In the genomic region with DNA sequence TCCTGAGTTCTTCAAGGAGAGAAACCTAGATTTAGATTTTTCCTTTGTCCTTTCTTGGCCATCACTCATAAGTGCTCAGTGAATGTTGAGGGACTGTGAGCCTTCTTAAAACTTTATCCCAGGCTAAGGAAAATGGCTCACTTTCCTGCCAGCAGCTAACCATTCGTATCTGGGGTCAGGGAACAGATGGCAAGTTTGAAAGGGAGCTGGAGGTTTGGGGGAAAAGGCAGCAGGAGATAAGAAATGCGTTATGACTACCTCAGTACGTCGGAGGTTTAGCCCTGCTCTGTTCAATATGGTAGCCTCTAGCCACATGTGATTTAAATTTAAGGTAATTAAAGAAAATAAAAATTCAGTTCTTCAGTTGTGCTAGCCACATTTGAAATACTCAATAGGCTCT, we compare ENCODE assay signal across 1 cellular context.
TF ChIP-seq lines count a peak whose summit lies in the region.

No MANE protein-coding gene starts in this region.

TF ChIP-seq in K562, 482 proteins besides CTCF, POLR2A, EP300 and RAD21 (continued from another document and continues in another):
- TF ChIP-seq, protein P1, sequence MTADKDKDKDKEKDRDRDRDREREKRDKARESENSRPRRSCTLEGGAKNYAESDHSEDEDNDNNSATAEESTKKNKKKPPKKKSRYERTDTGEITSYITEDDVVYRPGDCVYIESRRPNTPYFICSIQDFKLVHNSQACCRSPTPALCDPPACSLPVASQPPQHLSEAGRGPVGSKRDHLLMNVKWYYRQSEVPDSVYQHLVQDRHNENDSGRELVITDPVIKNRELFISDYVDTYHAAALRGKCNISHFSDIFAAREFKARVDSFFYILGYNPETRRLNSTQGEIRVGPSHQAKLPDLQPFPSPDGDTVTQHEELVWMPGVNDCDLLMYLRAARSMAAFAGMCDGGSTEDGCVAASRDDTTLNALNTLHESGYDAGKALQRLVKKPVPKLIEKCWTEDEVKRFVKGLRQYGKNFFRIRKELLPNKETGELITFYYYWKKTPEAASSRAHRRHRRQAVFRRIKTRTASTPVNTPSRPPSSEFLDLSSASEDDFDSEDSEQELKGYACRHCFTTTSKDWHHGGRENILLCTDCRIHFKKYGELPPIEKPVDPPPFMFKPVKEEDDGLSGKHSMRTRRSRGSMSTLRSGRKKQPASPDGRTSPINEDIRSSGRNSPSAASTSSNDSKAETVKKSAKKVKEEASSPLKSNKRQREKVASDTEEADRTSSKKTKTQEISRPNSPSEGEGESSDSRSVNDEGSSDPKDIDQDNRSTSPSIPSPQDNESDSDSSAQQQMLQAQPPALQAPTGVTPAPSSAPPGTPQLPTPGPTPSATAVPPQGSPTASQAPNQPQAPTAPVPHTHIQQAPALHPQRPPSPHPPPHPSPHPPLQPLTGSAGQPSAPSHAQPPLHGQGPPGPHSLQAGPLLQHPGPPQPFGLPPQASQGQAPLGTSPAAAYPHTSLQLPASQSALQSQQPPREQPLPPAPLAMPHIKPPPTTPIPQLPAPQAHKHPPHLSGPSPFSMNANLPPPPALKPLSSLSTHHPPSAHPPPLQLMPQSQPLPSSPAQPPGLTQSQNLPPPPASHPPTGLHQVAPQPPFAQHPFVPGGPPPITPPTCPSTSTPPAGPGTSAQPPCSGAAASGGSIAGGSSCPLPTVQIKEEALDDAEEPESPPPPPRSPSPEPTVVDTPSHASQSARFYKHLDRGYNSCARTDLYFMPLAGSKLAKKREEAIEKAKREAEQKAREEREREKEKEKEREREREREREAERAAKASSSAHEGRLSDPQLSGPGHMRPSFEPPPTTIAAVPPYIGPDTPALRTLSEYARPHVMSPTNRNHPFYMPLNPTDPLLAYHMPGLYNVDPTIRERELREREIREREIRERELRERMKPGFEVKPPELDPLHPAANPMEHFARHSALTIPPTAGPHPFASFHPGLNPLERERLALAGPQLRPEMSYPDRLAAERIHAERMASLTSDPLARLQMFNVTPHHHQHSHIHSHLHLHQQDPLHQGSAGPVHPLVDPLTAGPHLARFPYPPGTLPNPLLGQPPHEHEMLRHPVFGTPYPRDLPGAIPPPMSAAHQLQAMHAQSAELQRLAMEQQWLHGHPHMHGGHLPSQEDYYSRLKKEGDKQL (CRISPR knock-in tag; IDR thresholded peaks at IDR 0.05; ENCODE audit: borderline replicate concordance): no peak
- TF ChIP-seq ZNF785 (CRISPR knock-in tag; IDR thresholded peaks at IDR 0.05) (no peak), BCL6 (CRISPR knock-in tag; IDR thresholded peaks at IDR 0.05) (no peak), ZNF766 (CRISPR knock-in tag; conservative IDR thresholded peaks at IDR 0.05) (no peak), LEF1 (IDR thresholded peaks at IDR 0.05) (peak; percentile 58; the same call in 1 of the 2 replicates), KLF16 (IDR thresholded peaks at IDR 0.05) (peak; percentile 86), BACH1 (tag; IDR thresholded peaks at IDR 0.05) (no peak), ZKSCAN8 (CRISPR knock-in tag; IDR thresholded peaks at IDR 0.05) (no peak), SMARCE1 (IDR thresholded peaks at IDR 0.05) (peak; percentile 76), NFE2L1 (tag; IDR thresholded peaks at IDR 0.05; ENCODE audit: borderline replicate concordance, low read depth) (no peak), SOX6 (IDR thresholded peaks at IDR 0.05) (peak; percentile 16; the same call in 1 of the 2 replicates), GATA2 (CRISPR knock-in tag; IDR thresholded peaks at IDR 0.05) (peak; percentile 71), ZNF431 (CRISPR knock-in tag; IDR thresholded peaks at IDR 0.05) (no peak), KDM2B (CRISPR knock-in tag; IDR thresholded peaks at IDR 0.05) (no peak), YBX1 (IDR thresholded peaks at IDR 0.05) (no peak), LCOR (CRISPR knock-in tag; IDR thresholded peaks at IDR 0.05) (peak; percentile 59; the same call in 1 of the 2 replicates), POLR2AphosphoS2 (IDR thresholded peaks at IDR 0.05; ENCODE audit: low read length) (no peak), MTF1 (CRISPR knock-in tag; IDR thresholded peaks at IDR 0.05; ENCODE audit: borderline replicate concordance) (no peak), SREBF1 (IDR thresholded peaks at IDR 0.05; ENCODE audit: borderline replicate concordance, low read depth, low read length) (no peak), MYNN (IDR thresholded peaks at IDR 0.05) (no peak), MYNN (CRISPR knock-in tag; IDR thresholded peaks at IDR 0.05) (no peak), RBBP5 (IDR thresholded peaks at IDR 0.05; ENCODE audit: borderline replicate concordance, insufficient read depth, low read length, poor library complexity, severe bottlenecking) (no peak), CREB1 (IDR thresholded peaks at IDR 0.05) (peak; percentile 67; the same call in 1 of the 2 replicates), CREB1 (CRISPR knock-in tag; IDR thresholded peaks at IDR 0.05) (no peak), ARNT (IDR thresholded peaks at IDR 0.05) (peak in 1 of 2 experiments; percentile 38; a peak in 1 of 4 replicates), TEAD2 (tag; IDR thresholded peaks at IDR 0.05) (no peak), ZNF121 (CRISPR knock-in tag; conservative IDR thresholded peaks at IDR 0.05) (no peak), TBL1XR1 (IDR thresholded peaks at IDR 0.05; ENCODE audit: low read length in 2 of 2) (peak in 1 of 2 experiments; percentile 53; a peak in 1 of 4 replicates)
- TF ChIP-seq, protein P2, sequence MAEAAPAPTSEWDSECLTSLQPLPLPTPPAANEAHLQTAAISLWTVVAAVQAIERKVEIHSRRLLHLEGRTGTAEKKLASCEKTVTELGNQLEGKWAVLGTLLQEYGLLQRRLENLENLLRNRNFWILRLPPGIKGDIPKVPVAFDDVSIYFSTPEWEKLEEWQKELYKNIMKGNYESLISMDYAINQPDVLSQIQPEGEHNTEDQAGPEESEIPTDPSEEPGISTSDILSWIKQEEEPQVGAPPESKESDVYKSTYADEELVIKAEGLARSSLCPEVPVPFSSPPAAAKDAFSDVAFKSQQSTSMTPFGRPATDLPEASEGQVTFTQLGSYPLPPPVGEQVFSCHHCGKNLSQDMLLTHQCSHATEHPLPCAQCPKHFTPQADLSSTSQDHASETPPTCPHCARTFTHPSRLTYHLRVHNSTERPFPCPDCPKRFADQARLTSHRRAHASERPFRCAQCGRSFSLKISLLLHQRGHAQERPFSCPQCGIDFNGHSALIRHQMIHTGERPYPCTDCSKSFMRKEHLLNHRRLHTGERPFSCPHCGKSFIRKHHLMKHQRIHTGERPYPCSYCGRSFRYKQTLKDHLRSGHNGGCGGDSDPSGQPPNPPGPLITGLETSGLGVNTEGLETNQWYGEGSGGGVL (CRISPR knock-in tag; IDR thresholded peaks at IDR 0.05): no peak
- TF ChIP-seq, protein P3, sequence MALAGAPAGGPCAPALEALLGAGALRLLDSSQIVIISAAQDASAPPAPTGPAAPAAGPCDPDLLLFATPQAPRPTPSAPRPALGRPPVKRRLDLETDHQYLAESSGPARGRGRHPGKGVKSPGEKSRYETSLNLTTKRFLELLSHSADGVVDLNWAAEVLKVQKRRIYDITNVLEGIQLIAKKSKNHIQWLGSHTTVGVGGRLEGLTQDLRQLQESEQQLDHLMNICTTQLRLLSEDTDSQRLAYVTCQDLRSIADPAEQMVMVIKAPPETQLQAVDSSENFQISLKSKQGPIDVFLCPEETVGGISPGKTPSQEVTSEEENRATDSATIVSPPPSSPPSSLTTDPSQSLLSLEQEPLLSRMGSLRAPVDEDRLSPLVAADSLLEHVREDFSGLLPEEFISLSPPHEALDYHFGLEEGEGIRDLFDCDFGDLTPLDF (CRISPR knock-in tag; IDR thresholded peaks at IDR 0.05): no peak
- TF ChIP-seq, protein P4, sequence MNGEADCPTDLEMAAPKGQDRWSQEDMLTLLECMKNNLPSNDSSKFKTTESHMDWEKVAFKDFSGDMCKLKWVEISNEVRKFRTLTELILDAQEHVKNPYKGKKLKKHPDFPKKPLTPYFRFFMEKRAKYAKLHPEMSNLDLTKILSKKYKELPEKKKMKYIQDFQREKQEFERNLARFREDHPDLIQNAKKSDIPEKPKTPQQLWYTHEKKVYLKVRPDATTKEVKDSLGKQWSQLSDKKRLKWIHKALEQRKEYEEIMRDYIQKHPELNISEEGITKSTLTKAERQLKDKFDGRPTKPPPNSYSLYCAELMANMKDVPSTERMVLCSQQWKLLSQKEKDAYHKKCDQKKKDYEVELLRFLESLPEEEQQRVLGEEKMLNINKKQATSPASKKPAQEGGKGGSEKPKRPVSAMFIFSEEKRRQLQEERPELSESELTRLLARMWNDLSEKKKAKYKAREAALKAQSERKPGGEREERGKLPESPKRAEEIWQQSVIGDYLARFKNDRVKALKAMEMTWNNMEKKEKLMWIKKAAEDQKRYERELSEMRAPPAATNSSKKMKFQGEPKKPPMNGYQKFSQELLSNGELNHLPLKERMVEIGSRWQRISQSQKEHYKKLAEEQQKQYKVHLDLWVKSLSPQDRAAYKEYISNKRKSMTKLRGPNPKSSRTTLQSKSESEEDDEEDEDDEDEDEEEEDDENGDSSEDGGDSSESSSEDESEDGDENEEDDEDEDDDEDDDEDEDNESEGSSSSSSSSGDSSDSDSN (IDR thresholded peaks at IDR 0.05; ENCODE audit: borderline replicate concordance in 1 of 2, low read depth in 2 of 2, low read length in 2 of 2): 0 out of 4 replicates have a peak, but pooled peaks of 1 of the 2 experiments have one; percentile 27
- TF ChIP-seq, protein P5, sequence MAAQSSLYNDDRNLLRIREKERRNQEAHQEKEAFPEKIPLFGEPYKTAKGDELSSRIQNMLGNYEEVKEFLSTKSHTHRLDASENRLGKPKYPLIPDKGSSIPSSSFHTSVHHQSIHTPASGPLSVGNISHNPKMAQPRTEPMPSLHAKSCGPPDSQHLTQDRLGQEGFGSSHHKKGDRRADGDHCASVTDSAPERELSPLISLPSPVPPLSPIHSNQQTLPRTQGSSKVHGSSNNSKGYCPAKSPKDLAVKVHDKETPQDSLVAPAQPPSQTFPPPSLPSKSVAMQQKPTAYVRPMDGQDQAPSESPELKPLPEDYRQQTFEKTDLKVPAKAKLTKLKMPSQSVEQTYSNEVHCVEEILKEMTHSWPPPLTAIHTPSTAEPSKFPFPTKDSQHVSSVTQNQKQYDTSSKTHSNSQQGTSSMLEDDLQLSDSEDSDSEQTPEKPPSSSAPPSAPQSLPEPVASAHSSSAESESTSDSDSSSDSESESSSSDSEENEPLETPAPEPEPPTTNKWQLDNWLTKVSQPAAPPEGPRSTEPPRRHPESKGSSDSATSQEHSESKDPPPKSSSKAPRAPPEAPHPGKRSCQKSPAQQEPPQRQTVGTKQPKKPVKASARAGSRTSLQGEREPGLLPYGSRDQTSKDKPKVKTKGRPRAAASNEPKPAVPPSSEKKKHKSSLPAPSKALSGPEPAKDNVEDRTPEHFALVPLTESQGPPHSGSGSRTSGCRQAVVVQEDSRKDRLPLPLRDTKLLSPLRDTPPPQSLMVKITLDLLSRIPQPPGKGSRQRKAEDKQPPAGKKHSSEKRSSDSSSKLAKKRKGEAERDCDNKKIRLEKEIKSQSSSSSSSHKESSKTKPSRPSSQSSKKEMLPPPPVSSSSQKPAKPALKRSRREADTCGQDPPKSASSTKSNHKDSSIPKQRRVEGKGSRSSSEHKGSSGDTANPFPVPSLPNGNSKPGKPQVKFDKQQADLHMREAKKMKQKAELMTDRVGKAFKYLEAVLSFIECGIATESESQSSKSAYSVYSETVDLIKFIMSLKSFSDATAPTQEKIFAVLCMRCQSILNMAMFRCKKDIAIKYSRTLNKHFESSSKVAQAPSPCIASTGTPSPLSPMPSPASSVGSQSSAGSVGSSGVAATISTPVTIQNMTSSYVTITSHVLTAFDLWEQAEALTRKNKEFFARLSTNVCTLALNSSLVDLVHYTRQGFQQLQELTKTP (IDR thresholded peaks at IDR 0.05; ENCODE audit: low read depth in 1 of 2, partially characterized antibody in 2 of 2): no peak
- TF ChIP-seq, protein P6, sequence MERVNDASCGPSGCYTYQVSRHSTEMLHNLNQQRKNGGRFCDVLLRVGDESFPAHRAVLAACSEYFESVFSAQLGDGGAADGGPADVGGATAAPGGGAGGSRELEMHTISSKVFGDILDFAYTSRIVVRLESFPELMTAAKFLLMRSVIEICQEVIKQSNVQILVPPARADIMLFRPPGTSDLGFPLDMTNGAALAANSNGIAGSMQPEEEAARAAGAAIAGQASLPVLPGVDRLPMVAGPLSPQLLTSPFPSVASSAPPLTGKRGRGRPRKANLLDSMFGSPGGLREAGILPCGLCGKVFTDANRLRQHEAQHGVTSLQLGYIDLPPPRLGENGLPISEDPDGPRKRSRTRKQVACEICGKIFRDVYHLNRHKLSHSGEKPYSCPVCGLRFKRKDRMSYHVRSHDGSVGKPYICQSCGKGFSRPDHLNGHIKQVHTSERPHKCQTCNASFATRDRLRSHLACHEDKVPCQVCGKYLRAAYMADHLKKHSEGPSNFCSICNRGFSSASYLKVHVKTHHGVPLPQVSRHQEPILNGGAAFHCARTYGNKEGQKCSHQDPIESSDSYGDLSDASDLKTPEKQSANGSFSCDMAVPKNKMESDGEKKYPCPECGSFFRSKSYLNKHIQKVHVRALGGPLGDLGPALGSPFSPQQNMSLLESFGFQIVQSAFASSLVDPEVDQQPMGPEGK (CRISPR knock-in tag; IDR thresholded peaks at IDR 0.05; ENCODE audit: borderline replicate concordance): no peak
